8 cellular contexts compared by ENCODE assay signal in genomic region chr22:21982338-21982965, GRCh38. TPM values are rescaled to one million over a fixed set of nuclear protein-coding genes. Genes with fewer than 3 reads are reported as not detected.
DNase-seq lines count a peak whose midpoint lies in the region; ATAC-seq and TF ChIP-seq lines count a peak whose summit lies in the region.

TSS of gene TOP3B (minus strand) at chr22:21982787. CDS start at chr22:21975709, 7,078 bp downstream.

- H3K79me2 ChIP-seq in parathyroid adenoma = no peaks in the 10 kb centered on the region

- H3K4me2 ChIP-seq in parathyroid adenoma (ENCODE audit: low read length) = peak within 1 kb of the TSS; percentile 82

- H3K9me3 ChIP-seq in cardiac muscle cell (ENCODE audit: low read depth) = no peaks in the 10 kb centered on the region
- H3K9me3 ChIP-seq in parathyroid adenoma (ENCODE audit: control insufficient read depth, low read length) = no peaks in the 10 kb centered on the region
- H3K9me3 ChIP-seq in thyroid gland = no peaks in the 10 kb centered on the region

- peak; percentile 69 for ATAC-seq in GM21515 (IDR thresholded peaks at IDR 0.05; ENCODE audit: unreplicated experiment)

- DNase-seq in BJ (ENCODE audit: low read depth) (no peak), NCI-H1048 (lab: John Stamatoyannopoulos, UW) (peak; percentile 62), SW480 (ENCODE audit: low spot score) (peak; percentile 71), cardiac muscle cell (ENCODE audit: low read depth in 1 of 2, low spot score in 1 of 2) (peak; percentile 84 to 86), thyroid gland (peak; percentile 72 to 79)
- DNase-seq in activated naive CD8-positive, alpha-beta T cell treated with anti-CD3 and anti-CD28 coated beads, Interleukin-2, amount 50 U/mL, for 16 hours (ENCODE audit: low read depth, low spot score) = peak; percentile 67

- TF ChIP-seq POLR2A in thyroid gland (IDR thresholded peaks at IDR 0.05) = peak in 1 of 2 donors; percentile 37

- H3K4me3 ChIP-seq in BJ (ENCODE audit: low read depth, low read length) (peak within 1 kb of the TSS; percentile 98), cardiac muscle cell (peak within 1 kb of the TSS; percentile 94), parathyroid adenoma (ENCODE audit: low read depth, low read length) (peak within 1 kb of the TSS; percentile 79), thyroid gland (replicated peaks in 1 of 3) (peak within 1 kb of the TSS; percentile 34 to 73 (median 45))

- peak within 1 kb of the TSS; percentile 67 for H3K9ac ChIP-seq in parathyroid adenoma

- peak within 1 kb of the TSS; percentile 93 for H2AFZ ChIP-seq in parathyroid adenoma

- CTCF ChIA-PET in BJ (lab: Yijun Ruan, JAX) = interaction anchor here (0.9 to 3.0 kb wide), 5 partner anchors 10 to 44 kb away, joined by 3 to 22 read pairs (median 3); partner anchors contain the start of gene PPM1F

- peak within 1 kb of the TSS; percentile 25 for H3K27ac ChIP-seq in cardiac muscle cell
- peak within 1 kb of the TSS; percentile 47 for H3K27ac ChIP-seq in parathyroid adenoma
- peak within 1 kb of the TSS in 2 of 3 donors; percentile 61 to 82 for H3K27ac ChIP-seq in thyroid gland

- POLR2A ChIA-PET in BJ (lab: Charles Lee) = no interaction called here

- TF ChIP-seq CTCF in BJ (IDR thresholded peaks at IDR 0.05; ENCODE audit: insufficient read depth, low read depth, low read length) (no peak), cardiac muscle cell (IDR thresholded peaks at IDR 0.05; ENCODE audit: low read depth, low read length) (no peak), parathyroid adenoma (IDR thresholded peaks at IDR 0.05) (no peak), thyroid gland (IDR thresholded peaks at IDR 0.05) (no peak)

- 0 to 1% methylated on average over 26 to 54 of the region's 54 CpGs for WGBS in thyroid gland, 2 donors

- peaks cover 4% of the 10 kb centered on the region for H3K4me1 ChIP-seq in cardiac muscle cell (ENCODE audit: low read depth)
- no peaks in the 10 kb centered on the region for H3K4me1 ChIP-seq in parathyroid adenoma
- H3K4me1 ChIP-seq in thyroid gland = peaks cover 12 to 15% of the 10 kb centered on the region in 2 donors

- H3K36me3 ChIP-seq in BJ (ENCODE audit: control insufficient read depth, insufficient read depth, low read length) (peaks cover 7% of the 10 kb centered on the region), cardiac muscle cell (no peaks in the 10 kb centered on the region), parathyroid adenoma (ENCODE audit: control insufficient read depth, insufficient read depth, low read length) (no peaks in the 10 kb centered on the region), thyroid gland (no peaks in the 10 kb centered on the region)

- intact Hi-C loops in thyroid gland (cut with DNase I) = no loop called here

- H3K27me3 ChIP-seq in BJ (ENCODE audit: control insufficient read depth, insufficient read depth, low read length) = no peaks in the 10 kb centered on the region
- H3K27me3 ChIP-seq in cardiac muscle cell = no peaks in the 10 kb centered on the region
- H3K27me3 ChIP-seq in parathyroid adenoma (ENCODE audit: control insufficient read depth, insufficient read depth, low read length) = no peaks in the 10 kb centered on the region
- H3K27me3 ChIP-seq in thyroid gland = no peaks in the 10 kb centered on the region

RNA-seq across cellular contexts. Expression of gene TOP3B, which starts in this region (rescaled TPM):
- polyA plus RNA-seq in BJ (2011; rRNA removed) (8.0 and 12.8 TPM in 2 replicates), cardiac muscle cell (30.7 and 36.0 TPM in 2 replicates)
- 12.9 and 15.0 TPM in 2 replicates for polyA minus RNA-seq in BJ (2011; rRNA and poly(A)+ RNA removed)
- total RNA-seq in cardiac muscle cell (32.1 and 43.6 TPM in 2 replicates), thyroid gland (10 to 100 TPM; 24.7 to 39.3 (median 29.3) TPM)

Comparison
In these comparisons a context has a peak if more than half of its experiments do, and no peak if none do; other contexts are left out.
1. H3K4me3 ChIP-seq: peak in every context shown above with its lines; median percentile 98 in BJ; 94 in cardiac muscle cell; 79 in parathyroid adenoma; 45 in thyroid gland.